ENCODE assay signal across 8 cellular contexts in the genomic region with DNA sequence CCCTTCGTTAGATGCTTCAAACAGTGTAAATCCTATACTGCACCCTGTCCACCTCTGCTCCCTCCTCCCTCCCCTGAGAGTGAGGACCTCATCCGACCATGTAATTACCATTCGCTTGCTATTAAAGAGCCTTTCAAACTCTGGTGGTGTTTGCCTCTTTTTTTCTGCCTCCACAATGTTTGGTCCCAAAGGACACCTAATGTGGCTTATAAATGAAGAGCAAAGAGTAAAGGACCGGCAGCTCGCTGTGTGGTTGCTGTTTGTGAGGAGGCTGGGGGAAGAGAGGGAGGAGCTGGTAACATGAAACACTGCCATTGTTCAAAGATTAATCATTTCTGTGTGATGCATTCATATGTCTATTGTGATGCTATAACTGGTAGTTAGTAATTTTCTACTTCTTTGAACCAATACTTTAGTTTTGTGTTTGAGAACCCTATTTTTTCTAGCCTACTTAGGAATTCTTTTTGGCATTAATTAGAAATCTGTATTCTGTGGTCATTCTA. TPM values are rescaled to one million over a fixed set of nuclear protein-coding genes. Genes with fewer than 3 reads are reported as not detected.
DNase-seq lines count a peak whose midpoint lies in the region; ATAC-seq and TF ChIP-seq lines count a peak whose summit lies in the region.

No MANE protein-coding gene starts in this region.

- peak; percentile 25 for ATAC-seq in HG02610 (IDR thresholded peaks at IDR 0.05; ENCODE audit: unreplicated experiment)
- ATAC-seq in left colon: no peak

- no peaks in the 10 kb centered on the region for H3K27me3 ChIP-seq in dorsolateral prefrontal cortex

- H3K27ac ChIP-seq in dorsolateral prefrontal cortex: peak overlapping the region; percentile 61 to 99 (median 94)

- intact Hi-C loops in dorsolateral prefrontal cortex (cut with DNase I): loop anchor here (2.0 to 10.0 kb wide), 3 partner anchors 28 to 402 kb away; a partner anchor contains a TSS
- intact Hi-C loops in left colon (cut with DNase I, micrococcal nuclease): loop anchor here in 1 of 2 donors (10.0 kb wide), 2 partner anchors 242 to 402 kb away; no protein-coding TSS in a partner anchor

- peak; percentile 68 for DNase-seq in COR-L47 (lab: John Stamatoyannopoulos, UW)
- DNase-seq in NCI-H748 treated with DMSO at 0.1 percent for 48 hours (lab: John Stamatoyannopoulos, UW): peak; percentile 90
- DNase-seq in dorsolateral prefrontal cortex: no peak
- DNase-seq in putamen (ENCODE audit: low spot score): peak; percentile 80
- DNase-seq in stimulated activated CD4-positive, alpha-beta T cell treated with anti-CD3 and anti-CD28 coated beads, Interleukin-2, amount 100 ng/mL, for 24 hours: no peak
- DNase-seq in left colon: no peak
- no peak for DNase-seq in effector CD8-positive, alpha-beta T cell (lab: John Stamatoyannopoulos, UW)

- peak in 8 of 56 donors; percentile 1 to 28 (median 8) for TF ChIP-seq CTCF in dorsolateral prefrontal cortex (IDR thresholded peaks at IDR 0.05 in 54 of 56, conservative IDR thresholded peaks at IDR 0.05 in 2 of 56; ENCODE audit: low read depth in 1 of 56, partially characterized antibody in 56 of 56)

- H3K4me3 ChIP-seq in dorsolateral prefrontal cortex: peak overlapping the region in 50 of 59 donors; percentile 0 to 53 (median 26)

RNA-seq across cellular contexts. Expression of a gene that starts 27.9 kb away (rescaled TPM):
- total RNA-seq in dorsolateral prefrontal cortex (1,000 to 10,000 TPM in 11 of 120 experiments, 100 to 1,000 TPM in 109; 338 to 1,341 (median 633) TPM), left colon (10 to 100 TPM in 1 of 2 donors, 1 to 10 TPM in 1; 8.7 to 15.2 TPM)

Comparison
In these comparisons a context has a peak if more than half of its experiments do, and no peak if none do; other contexts are left out.
1. DNase-seq: peak in COR-L47 (single experiment), NCI-H748 treated with DMSO at 0.1 percent for 48 hours (single experiment) and putamen (single experiment); none in dorsolateral prefrontal cortex (0 of 10), stimulated activated CD4-positive, alpha-beta T cell treated with anti-CD3 and anti-CD28 coated beads, Interleukin-2, amount 100 ng/mL, for 24 hours (0 of 2), left colon (0 of 2) and effector CD8-positive, alpha-beta T cell (single experiment).
2. RNA of a gene that starts 27.9 kb away (total RNA-seq): 338 to 1,341 TPM in dorsolateral prefrontal cortex; 8.7 to 15.2 TPM in left colon; every median in the first group is over 10 times any median in the second.